Comparison of ENCODE assay signal across 10 cellular contexts in the genomic region with DNA sequence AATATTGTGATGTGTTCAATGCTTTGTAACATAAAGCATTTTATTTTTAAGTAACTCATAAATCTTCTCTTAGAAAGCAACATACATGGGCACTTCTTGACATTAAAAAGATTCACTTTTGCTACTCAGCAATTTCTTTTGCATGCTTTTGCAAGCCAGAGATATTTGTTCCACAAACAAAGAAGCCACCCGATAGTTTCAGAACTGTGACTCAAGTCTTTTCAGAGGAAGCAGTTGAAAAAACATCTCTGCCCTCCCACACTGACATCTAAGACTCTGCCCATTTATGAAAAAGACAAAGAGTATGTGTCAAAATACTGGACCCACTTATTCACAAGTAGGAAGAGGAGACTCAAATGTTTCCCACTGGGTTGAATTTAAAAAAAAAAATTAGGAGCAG. TPM values are rescaled to one million over a fixed set of nuclear protein-coding genes. Genes with fewer than 3 reads are reported as not detected.
DNase-seq lines count a peak whose midpoint lies in the region; ATAC-seq, FAIRE-seq and TF ChIP-seq lines count a peak whose summit lies in the region.
"Had no signal": no experiment of that assay in that cellular context is flagged by ENCODE, and none has a peak within 500 bp of the region (broad histone marks: within the 10 kb centered on the region; RNA-seq: fewer than 3 reads in every experiment).

No MANE protein-coding gene starts in this region.

- peak overlapping the region; percentile 55 for H3K4me2 ChIP-seq in astrocyte (ENCODE audit: low read length)

- H3K36me3 ChIP-seq in astrocyte (ENCODE audit: insufficient read depth, low read length): peaks cover 2% of the 10 kb centered on the region
- H3K36me3 ChIP-seq in left lung: peaks cover 0 to 23% of the 10 kb centered on the region in 2 donors

- no peak for TF ChIP-seq POLR2A in H54 (IDR thresholded peaks at IDR 0.05; ENCODE audit: low read depth, low read length)

- peak; percentile 23 for ATAC-seq in left lung
- ATAC-seq in GM19452 (IDR thresholded peaks at IDR 0.05; ENCODE audit: unreplicated experiment): no peak
- ATAC-seq: foreskin keratinocyte had no signal

- H4K20me1 ChIP-seq in astrocyte (ENCODE audit: insufficient read depth, low read length): peaks cover 4% of the 10 kb centered on the region

- intact Hi-C loops in left lung (cut with DNase I): no loop called here

- H3K27ac ChIP-seq in astrocyte (ENCODE audit: low read depth, low read length) (peak overlapping the region; percentile 49), left lung (peak overlapping the region; percentile 34 to 35)
- H3K27ac ChIP-seq: foreskin keratinocyte, thoracic aorta had no signal

- peak overlapping the region; percentile 32 for H3K9ac ChIP-seq in astrocyte (ENCODE audit: low read length)

- H3K4me3 ChIP-seq in astrocyte (ENCODE audit: insufficient read depth, low read depth, low read length): no peak overlapping the region
- H3K4me3 ChIP-seq in left lung: no peak overlapping the region
- H3K4me3 ChIP-seq: thoracic aorta had no signal

- H3K27ac Mint-ChIP-seq in astrocyte (ENCODE audit: unreplicated experiment): no peak overlapping the region

- no peaks in the 10 kb centered on the region for H3K27me3 Mint-ChIP-seq in astrocyte (ENCODE audit: low read depth, unreplicated experiment)

- no peaks in the 10 kb centered on the region for H3K27me3 ChIP-seq in astrocyte (ENCODE audit: insufficient read depth, low read length)
- no peaks in the 10 kb centered on the region for H3K27me3 ChIP-seq in left lung
- H3K27me3 ChIP-seq: foreskin keratinocyte had no signal

- DNase-seq in AG08395 (ENCODE audit: low spot score): peak; percentile 44
- no peak for DNase-seq in H54 (ENCODE audit: insufficient read length, low spot score)
- peak; percentile 60 for DNase-seq in astrocyte (ENCODE audit: low read depth)
- DNase-seq in left lung: no peak
- DNase-seq in NCI-H524 treated with DMSO at 0.1 percent for 48 hours (lab: John Stamatoyannopoulos, UW): no peak
- no peak for DNase-seq in ACHN
- DNase-seq in NCI-H510A (lab: John Stamatoyannopoulos, UW): no peak
- DNase-seq: foreskin keratinocyte had no signal

- in situ Hi-C loops in ACHN (cut with HindIII; ENCODE audit: low pct_ligation_motif_present, low pct_unique_long_range_greater_than_20kb, low sequenced_read_pairs): no loop called here

- no peak overlapping the region for H2AFZ ChIP-seq in astrocyte (ENCODE audit: low read depth, low read length)

- H3K79me2 ChIP-seq in astrocyte (ENCODE audit: insufficient read depth, low read length): peaks cover 59% of the 10 kb centered on the region

- H3K9me3 ChIP-seq in astrocyte (ENCODE audit: insufficient read depth, low read depth, low read length) (no peaks in the 10 kb centered on the region), left lung (no peaks in the 10 kb centered on the region)
- H3K9me3 ChIP-seq: thoracic aorta had no signal

- H3K36me3 Mint-ChIP-seq in astrocyte (ENCODE audit: low read depth, unreplicated experiment): no peaks in the 10 kb centered on the region

- peak; percentile 20 for FAIRE-seq in H54 (lab: Jason Lieb, UNC)
- FAIRE-seq in astrocyte (lab: Jason Lieb, UNC): no peak

- TF ChIP-seq CTCF in astrocyte (IDR thresholded peaks at IDR 0.05; ENCODE audit: insufficient read depth, low read depth, low read length) (no peak), left lung (IDR thresholded peaks at IDR 0.05) (no peak)

- H3K4me3 Mint-ChIP-seq in astrocyte (ENCODE audit: unreplicated experiment): peak overlapping the region; percentile 4

- peaks cover 53% of the 10 kb centered on the region for H3K4me1 ChIP-seq in astrocyte (ENCODE audit: insufficient read depth, low read length)
- H3K4me1 ChIP-seq in left lung: peaks cover 10 to 83% of the 10 kb centered on the region in 2 donors
- H3K4me1 ChIP-seq: foreskin keratinocyte had no signal

- peaks cover 49% of the 10 kb centered on the region for H3K4me1 Mint-ChIP-seq in astrocyte (ENCODE audit: low read depth, unreplicated experiment)

- H3K9me3 Mint-ChIP-seq in astrocyte (ENCODE audit: unreplicated experiment): no peaks in the 10 kb centered on the region

RNA-seq across cellular contexts. Expression of gene APPL2, which starts 7.5 kb away (rescaled TPM):
- total RNA-seq in astrocyte (16.6 and 17.7 TPM in 2 replicates), left lung (10 to 100 TPM; 27.8 to 36.9 TPM)

Comparison
In these comparisons a context has a peak if more than half of its experiments do, and no peak if none do; other contexts are left out.
1. DNase-seq: peak in AG08395 (single experiment) and astrocyte (single experiment); none in H54 (single experiment), left lung (0 of 2), NCI-H524 treated with DMSO at 0.1 percent for 48 hours (single experiment), ACHN (single experiment) and NCI-H510A (single experiment).